25 cellular contexts compared by ENCODE assay signal in the genomic region with DNA sequence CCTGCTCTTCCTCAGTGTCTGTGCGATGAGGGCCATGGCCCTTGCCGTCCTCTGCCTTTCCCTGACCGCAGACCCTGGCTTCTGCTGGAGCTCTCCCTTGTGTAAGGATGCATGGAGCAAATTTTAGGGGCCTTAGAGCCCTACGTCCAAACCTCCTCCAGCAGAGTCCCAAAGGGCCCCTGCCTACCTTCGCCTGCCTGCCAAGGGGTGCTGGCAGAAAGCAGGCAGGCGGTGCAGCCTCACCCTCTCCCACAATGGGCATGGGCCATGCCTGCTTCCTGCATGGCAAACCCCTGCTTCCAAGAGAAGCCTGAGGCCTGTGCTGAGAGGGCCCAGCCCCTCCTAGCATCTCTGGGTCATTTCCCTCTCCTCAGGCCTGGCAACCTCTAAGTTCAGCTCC.
"Had no signal": no experiment of that assay in that cellular context is flagged by ENCODE, and none has a peak within 500 bp of the region (broad histone marks: within the 10 kb centered on the region; RNA-seq: fewer than 3 reads in every experiment).

No MANE protein-coding gene starts in this region.

- ATAC-seq: activated CD4-positive, alpha-beta T cell treated with anti-CD3 and anti-CD28 coated beads for 36 hours; activated T-helper 17 cell treated with anti-CD3 and anti-CD28 coated beads, Interleukin-2, amount 50 U/mL, for 72 hours; K562; T-cell had no signal

- DNase-seq: activated CD4-positive, alpha-beta memory T cell treated with anti-CD3 and anti-CD28 coated beads, Interleukin-2, amount 10 ng/mL, durations not matched to agents 7 days and 5 days; activated CD4-positive, alpha-beta T cell treated with anti-CD3 and anti-CD28 coated beads for 36 hours; activated CD4-positive, alpha-beta T cell treated with anti-CD3 and anti-CD28 coated beads, Interleukin-2, amount 50 U/mL, for 1 hour; activated gamma-delta T cell; activated naive CD4-positive, alpha-beta T cell treated with anti-CD3 and anti-CD28 coated beads, Interleukin-2, amount 10 ng/mL, durations not matched to agents 7 days and 5 days; activated naive CD8-positive, alpha-beta T cell treated with anti-CD3 and anti-CD28 coated beads for 36 hours; activated T-cell treated with anti-CD3 and anti-CD28 coated beads for 4 hours; activated T-cell treated with anti-CD3 and anti-CD28 coated beads, Interleukin-2, amount 50 U/mL, for 48 hours; Karpas-422; MM.1S; NCI-H1105; NCI-H1436 treated with DMSO at 0.1 percent for 48 hours; NCI-H187; NCI-H2081; NCI-H510A treated with DMSO at 0.1 percent for 48 hours; SIG-M5; T-cell; T-helper 2 cell; T1000 had no signal

- FAIRE-seq: K562, RCC 7860, TTC549 had no signal

- H3K27ac ChIP-seq: SK-N-MC, VCaP had no signal

- H3K4me3 ChIP-seq: K562, SK-N-MC had no signal
